8 cellular contexts compared by ENCODE assay signal in genomic region chr17:78324391-78325075, GRCh38. TPM values are rescaled to one million over a fixed set of nuclear protein-coding genes. Genes with fewer than 3 reads are reported as not detected.
DNase-seq lines count a peak whose midpoint lies in the region; ATAC-seq and TF ChIP-seq lines count a peak whose summit lies in the region.

No MANE protein-coding gene starts in this region.

- H3K4me3 ChIP-seq in Peyer's patch (no peak overlapping the region), coronary artery (peak overlapping the region; percentile 42), lower leg skin (ENCODE audit: low read depth, poor library complexity, severe bottlenecking) (no peak overlapping the region)

- no peak overlapping the region for H3K4me3 Mint-ChIP-seq in activated naive CD4-positive, alpha-beta T cell treated with anti-CD3 and anti-CD28 coated beads for 36 hours

- H3K9me3 ChIP-seq in Peyer's patch = no peaks in the 10 kb centered on the region

- TF ChIP-seq CTCF in Peyer's patch (IDR thresholded peaks at IDR 0.05) = no peak
- no peak for TF ChIP-seq CTCF in coronary artery (IDR thresholded peaks at IDR 0.05)
- TF ChIP-seq CTCF in lower leg skin (IDR thresholded peaks at IDR 0.05) = no peak

- H3K36me3 ChIP-seq in Peyer's patch = no peaks in the 10 kb centered on the region

- no peak for TF ChIP-seq POLR2A in Peyer's patch (IDR thresholded peaks at IDR 0.05)
- TF ChIP-seq POLR2A in lower leg skin (IDR thresholded peaks at IDR 0.05) = no peak

- H3K27ac Mint-ChIP-seq in activated naive CD4-positive, alpha-beta T cell treated with anti-CD3 and anti-CD28 coated beads for 36 hours = peak overlapping the region; percentile 61

- intact Hi-C loops in activated naive CD4-positive, alpha-beta T cell treated with anti-CD3 and anti-CD28 coated beads for 36 hours (cut with micrococcal nuclease) = no loop called here
- intact Hi-C loops in lower leg skin (cut with DNase I; ENCODE audit: low total_unique reads) = no loop called here

- H3K27ac ChIP-seq in Peyer's patch (peak overlapping the region; percentile 59 to 82 (median 76)), coronary artery (peak overlapping the region; percentile 51 to 90), substantia nigra (ENCODE audit: low read depth, low read length, poor library complexity, severe bottlenecking) (peak overlapping the region; percentile 56)

- no peak for ATAC-seq in GM21576 (IDR thresholded peaks at IDR 0.05; ENCODE audit: unreplicated experiment)

- H3K4me1 ChIP-seq in Peyer's patch = peaks cover 0 to 14% (median 6%) of the 10 kb centered on the region in 4 donors

- peak; percentile 61 for DNase-seq in activated naive CD4-positive, alpha-beta T cell treated with anti-CD3 and anti-CD28 coated beads for 36 hours
- no peak for DNase-seq in activated naive CD4-positive, alpha-beta T cell treated with anti-CD3 and anti-CD28 coated beads, Interleukin-2, amount 50 U/mL, for 16 hours
- DNase-seq in Peyer's patch = peak in 2 of 3 donors; percentile 47 to 74
- DNase-seq in coronary artery (ENCODE audit: low spot score) = peak; percentile 95
- DNase-seq in lower leg skin (ENCODE audit: low spot score in 2 of 2) = peak; percentile 74 to 95
- peak in 39 of 49 donors; percentile 14 to 82 (median 52) for DNase-seq in substantia nigra (lab: John Stamatoyannopoulos, UW)
- no peak for DNase-seq in T-helper 9 cell

- peaks cover 22% of the 10 kb centered on the region for H3K4me1 Mint-ChIP-seq in activated naive CD4-positive, alpha-beta T cell treated with anti-CD3 and anti-CD28 coated beads for 36 hours (ENCODE audit: low read depth)

- 10 to 12% methylated on average over 17 to 18 of the region's 18 CpGs for WGBS in lower leg skin, 2 donors

- CTCF ChIA-PET in activated naive CD4-positive, alpha-beta T cell treated with anti-CD3 and anti-CD28 coated beads for 36 hours (lab: Charles Lee) = interaction anchor here (0.6 to 1.9 kb wide), 3 partner anchors 8 to 352 kb away, joined by 4 to 7 read pairs (median 6); no protein-coding TSS in a partner anchor

- no peaks in the 10 kb centered on the region for H3K9me3 Mint-ChIP-seq in activated naive CD4-positive, alpha-beta T cell treated with anti-CD3 and anti-CD28 coated beads for 36 hours

- no peaks in the 10 kb centered on the region for H3K27me3 Mint-ChIP-seq in activated naive CD4-positive, alpha-beta T cell treated with anti-CD3 and anti-CD28 coated beads for 36 hours (ENCODE audit: low read depth)

- H3K27me3 ChIP-seq in Peyer's patch = no peaks in the 10 kb centered on the region

- no peaks in the 10 kb centered on the region for H3K36me3 Mint-ChIP-seq in activated naive CD4-positive, alpha-beta T cell treated with anti-CD3 and anti-CD28 coated beads for 36 hours (ENCODE audit: low read depth)

RNA-seq across cellular contexts. Expression of gene SOCS3, which starts 35.3 kb away (rescaled TPM):
- total RNA-seq in activated naive CD4-positive, alpha-beta T cell treated with anti-CD3 and anti-CD28 coated beads for 36 hours = 100 to 1,000 TPM; 281 to 290 TPM
- 100 to 1,000 TPM in 1 of 4 donors, 10 to 100 TPM in 2, 1 to 10 TPM in 1; 3.2 to 125 (median 20.8) TPM for total RNA-seq in Peyer's patch
- 10 to 100 TPM; 12.5 to 45.0 (median 13.0) TPM for total RNA-seq in lower leg skin

RNA-seq across cellular contexts. Expression of gene PGS1, which starts 53.9 kb away (rescaled TPM):
- 10 to 100 TPM; 69.0 to 73.1 TPM for total RNA-seq in activated naive CD4-positive, alpha-beta T cell treated with anti-CD3 and anti-CD28 coated beads for 36 hours
- total RNA-seq in Peyer's patch = 100 to 1,000 TPM in 3 of 4 donors, 10 to 100 TPM in 1; 32.4 to 149 (median 116) TPM
- 10 to 100 TPM; 30.4 to 40.3 (median 39.9) TPM for total RNA-seq in lower leg skin

Comparison
In these comparisons a context has a peak if more than half of its experiments do, and no peak if none do; other contexts are left out.
1. DNase-seq: peak in activated naive CD4-positive, alpha-beta T cell treated with anti-CD3 and anti-CD28 coated beads for 36 hours (single experiment), Peyer's patch (2 of 3), coronary artery (single experiment), lower leg skin (2 of 2) and substantia nigra (39 of 49); none in activated naive CD4-positive, alpha-beta T cell treated with anti-CD3 and anti-CD28 coated beads, Interleukin-2, amount 50 U/mL, for 16 hours (single experiment) and T-helper 9 cell (single experiment).
2. Peak in every context shown above with its lines, with median percentiles within 50 percentile points of each other: H3K27ac ChIP-seq.